Comparison of ENCODE assay signal across 2 cellular contexts in the genomic region with DNA sequence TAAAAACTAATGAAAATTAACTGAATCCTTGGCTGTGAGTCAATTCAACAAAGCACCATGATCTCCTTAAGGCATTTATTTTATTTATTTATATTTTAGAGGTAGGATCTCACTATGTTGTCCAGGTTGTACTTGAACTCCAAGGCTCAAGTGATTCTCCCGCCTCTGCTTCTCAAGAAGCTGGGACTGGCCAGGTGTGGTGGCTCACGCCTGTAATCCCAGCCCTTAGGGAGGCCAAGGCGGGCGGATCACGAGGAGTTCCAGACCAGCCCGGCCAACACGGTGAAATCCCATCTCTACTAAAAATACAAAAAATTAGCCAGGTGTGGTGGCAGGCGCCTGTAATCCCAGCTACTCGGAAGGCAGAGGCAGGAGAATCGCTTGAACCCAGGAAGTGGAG.
A peak's percentile ranks its signal among the peaks of the same experiment; 100 is the strongest.
TF ChIP-seq lines count a peak whose summit lies in the region.

No MANE protein-coding gene starts in this region.

TF ChIP-seq in HEK293, 187 proteins besides CTCF, POLR2A, EP300 and RAD21:
- TF ChIP-seq ZNF121 (tag by site-specific recombination; IDR thresholded peaks at IDR 0.05) = peak; percentile 73; the same call in 1 of the 2 replicates

TF ChIP-seq in K562, 482 proteins besides CTCF, POLR2A, EP300 and RAD21:
- peak; percentile 72 for TF ChIP-seq ZNF121 (CRISPR knock-in tag; conservative IDR thresholded peaks at IDR 0.05)
- peak; percentile 72 for TF ChIP-seq RBM25 (IDR thresholded peaks at IDR 0.05; ENCODE audit: low read depth, low read length, severe bottlenecking)
